29 cellular contexts compared by ENCODE assay signal in genomic region chr22:34306361-34306760, GRCh38.
A peak's percentile ranks its signal among the peaks of the same experiment; 100 is the strongest.
DNase-seq lines count a peak whose midpoint lies in the region; TF ChIP-seq lines count a peak whose summit lies in the region.
"Had no signal": no experiment of that assay in that cellular context is flagged by ENCODE, and none has a peak within 500 bp of the region (broad histone marks: within the 10 kb centered on the region; RNA-seq: fewer than 3 reads in every experiment).

No MANE protein-coding gene starts in this region.

- intact Hi-C loops in esophagus muscularis mucosa (cut with DNase I) = no loop called here

- TF ChIP-seq EP300 in esophagus muscularis mucosa (IDR thresholded peaks at IDR 0.05) = no peak

- DNase-seq in HT1080 (ENCODE audit: low read depth) (peak; percentile 67), esophagus muscularis mucosa (ENCODE audit: extremely low spot score) (peak; percentile 68), epidermal melanocyte (ENCODE audit: insufficient read length, low spot score) (no peak), GM10248 (ENCODE audit: extremely low spot score) (no peak)
- DNase-seq: 8988T; ACHN; AML-193; BE2C; C1 segment of cervical spinal cord; Caco-2; Calu3; CD4-positive, alpha-beta memory T cell; CD4-positive, alpha-beta T cell; CD4-positive, CD25-positive, alpha-beta regulatory T cell; CD8-positive, alpha-beta memory T cell; CD8-positive, alpha-beta T cell; COR-L47; DMS 273 treated with DMSO at 0.1 percent for 48 hours; DMS153; DMS53; DMS79; DMS79 treated with DMSO at 0.1 percent for 48 hours; DND-41; EL had no signal

- no peak for TF ChIP-seq POLR2A in esophagus muscularis mucosa (IDR thresholded peaks at IDR 0.05; ENCODE audit: low read depth)

- H3K4me1 ChIP-seq in esophagus muscularis mucosa = peaks cover 0 to 9% (median 0%) of the 10 kb centered on the region in 4 donors
- H3K4me1 ChIP-seq: A549; BE2C; BLaER1; BLaER1 treated with 17β-estradiol and CSF1 and Interleukin-3, amounts not matched to agents 10 nM and 100 nM; Caco-2 had no signal

- no peak overlapping the region for H3K27ac ChIP-seq in esophagus muscularis mucosa (replicated peaks in 1 of 4)
- H3K27ac ChIP-seq: 22Rv1; A549; BLaER1; BLaER1 treated with 17β-estradiol and CSF1 and Interleukin-3, amounts not matched to agents 10 nM and 100 nM; C4-2B had no signal

- no peak for TF ChIP-seq CTCF in esophagus muscularis mucosa (IDR thresholded peaks at IDR 0.05)
- no peak for TF ChIP-seq CTCF in GM10248 (IDR thresholded peaks at IDR 0.05; ENCODE audit: control extremely low read depth, extremely low read depth, low read depth, missing control alignments)

- POLR2A ChIA-PET in GM10248 (lab: Yijun Ruan, JAX) = no interaction called here

- H3K27me3 ChIP-seq in esophagus muscularis mucosa = peaks cover 0 to 3% (median 0%) of the 10 kb centered on the region in 4 donors
- H3K27me3 ChIP-seq: BE2C; BLaER1; BLaER1 treated with 17β-estradiol and CSF1 and Interleukin-3, amounts not matched to agents 10 nM and 100 nM had no signal

- WGBS in esophagus muscularis mucosa = 83% methylated on average over 2 of the region's 2 CpGs

- H3K9me3 ChIP-seq in esophagus muscularis mucosa = no peaks in the 10 kb centered on the region
- H3K9me3 ChIP-seq: A549; BLaER1; BLaER1 treated with 17β-estradiol and CSF1 and Interleukin-3, amounts not matched to agents 10 nM and 100 nM; Caco-2 had no signal

- no peaks in the 10 kb centered on the region for H3K36me3 ChIP-seq in esophagus muscularis mucosa
- H3K36me3 ChIP-seq: BE2C; BLaER1; BLaER1 treated with 17β-estradiol and CSF1 and Interleukin-3, amounts not matched to agents 10 nM and 100 nM had no signal

- no peak overlapping the region for H3K4me3 ChIP-seq in esophagus muscularis mucosa
- H3K4me3 ChIP-seq: A549; BLaER1; BLaER1 treated with 17β-estradiol and CSF1 and Interleukin-3, amounts not matched to agents 10 nM and 100 nM had no signal

- CTCF ChIA-PET in GM10248 (lab: Yijun Ruan, JAX) = no interaction called here

Comparison
In these comparisons a context has a peak if more than half of its experiments do, and no peak if none do; other contexts are left out.
1. DNase-seq: peak in HT1080 (single experiment) and esophagus muscularis mucosa (single experiment); none in epidermal melanocyte (single experiment) and GM10248 (single experiment).